2 cellular contexts compared by ENCODE assay signal in the genomic region with DNA sequence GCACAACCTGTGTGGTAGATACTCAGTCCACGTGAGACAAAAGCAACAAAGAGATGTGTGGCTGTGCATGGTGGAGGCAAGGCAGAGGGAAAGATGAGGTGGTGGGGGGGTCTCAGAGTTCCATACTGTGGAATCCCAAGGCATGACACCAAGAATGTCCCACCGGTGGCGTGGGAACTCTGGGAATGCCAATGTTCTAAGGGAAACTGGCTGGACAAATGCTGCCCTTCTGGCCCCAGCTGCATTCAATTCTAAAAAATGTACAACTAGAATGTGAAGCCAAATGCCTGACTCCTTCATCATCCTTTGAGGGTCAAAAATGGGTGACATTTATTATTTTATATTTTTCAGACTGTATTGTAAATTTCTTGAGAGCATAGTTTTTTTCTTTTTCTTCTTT.
TF ChIP-seq lines count a peak whose summit lies in the region.

No MANE protein-coding gene starts in this region.

TF ChIP-seq in liver, 16 proteins besides CTCF, POLR2A, EP300 and RAD21:
- TF ChIP-seq NR2F2 (IDR thresholded peaks at IDR 0.05) = peak; percentile 10
- no peak for TF ChIP-seq YY1 (IDR thresholded peaks at IDR 0.05)

TF ChIP-seq in HepG2, 621 proteins besides CTCF, POLR2A, EP300 and RAD21:
- TF ChIP-seq XRCC5 (optimal IDR thresholded peaks at IDR 0.05; ENCODE audit: low read length) = no peak
- TF ChIP-seq ZNF296 (CRISPR knock-in tag; conservative IDR thresholded peaks at IDR 0.05) = no peak
- TF ChIP-seq HCFC1 (IDR thresholded peaks at IDR 0.05; ENCODE audit: low read depth, low read length) = no peak
- TF ChIP-seq MYNN (CRISPR knock-in tag; IDR thresholded peaks at IDR 0.05; ENCODE audit: low read depth) = no peak
- TF ChIP-seq MED13 (CRISPR knock-in tag; IDR thresholded peaks at IDR 0.05) = no peak
- no peak for TF ChIP-seq KMT2A (CRISPR knock-in tag; IDR thresholded peaks at IDR 0.05)
- no peak for TF ChIP-seq ZNF891 (CRISPR knock-in tag; IDR thresholded peaks at IDR 0.05)
- no peak for TF ChIP-seq ZNF777 (CRISPR knock-in tag; IDR thresholded peaks at IDR 0.05)
- TF ChIP-seq KDM5A (IDR thresholded peaks at IDR 0.05; ENCODE audit: borderline replicate concordance, low read length) = no peak
- no peak for TF ChIP-seq ZFP41 (CRISPR knock-in tag; IDR thresholded peaks at IDR 0.05; ENCODE audit: borderline replicate concordance)
- TF ChIP-seq ZNF34 (CRISPR knock-in tag; IDR thresholded peaks at IDR 0.05; ENCODE audit: borderline replicate concordance) = no peak
- TF ChIP-seq, protein P1, sequence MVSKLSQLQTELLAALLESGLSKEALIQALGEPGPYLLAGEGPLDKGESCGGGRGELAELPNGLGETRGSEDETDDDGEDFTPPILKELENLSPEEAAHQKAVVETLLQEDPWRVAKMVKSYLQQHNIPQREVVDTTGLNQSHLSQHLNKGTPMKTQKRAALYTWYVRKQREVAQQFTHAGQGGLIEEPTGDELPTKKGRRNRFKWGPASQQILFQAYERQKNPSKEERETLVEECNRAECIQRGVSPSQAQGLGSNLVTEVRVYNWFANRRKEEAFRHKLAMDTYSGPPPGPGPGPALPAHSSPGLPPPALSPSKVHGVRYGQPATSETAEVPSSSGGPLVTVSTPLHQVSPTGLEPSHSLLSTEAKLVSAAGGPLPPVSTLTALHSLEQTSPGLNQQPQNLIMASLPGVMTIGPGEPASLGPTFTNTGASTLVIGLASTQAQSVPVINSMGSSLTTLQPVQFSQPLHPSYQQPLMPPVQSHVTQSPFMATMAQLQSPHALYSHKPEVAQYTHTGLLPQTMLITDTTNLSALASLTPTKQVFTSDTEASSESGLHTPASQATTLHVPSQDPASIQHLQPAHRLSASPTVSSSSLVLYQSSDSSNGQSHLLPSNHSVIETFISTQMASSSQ (IDR thresholded peaks at IDR 0.05; ENCODE audit: low read depth) = no peak
- TF ChIP-seq, protein P1 (CRISPR knock-in tag; IDR thresholded peaks at IDR 0.05; ENCODE audit: borderline replicate concordance) = no peak
- TF ChIP-seq, protein P2, sequence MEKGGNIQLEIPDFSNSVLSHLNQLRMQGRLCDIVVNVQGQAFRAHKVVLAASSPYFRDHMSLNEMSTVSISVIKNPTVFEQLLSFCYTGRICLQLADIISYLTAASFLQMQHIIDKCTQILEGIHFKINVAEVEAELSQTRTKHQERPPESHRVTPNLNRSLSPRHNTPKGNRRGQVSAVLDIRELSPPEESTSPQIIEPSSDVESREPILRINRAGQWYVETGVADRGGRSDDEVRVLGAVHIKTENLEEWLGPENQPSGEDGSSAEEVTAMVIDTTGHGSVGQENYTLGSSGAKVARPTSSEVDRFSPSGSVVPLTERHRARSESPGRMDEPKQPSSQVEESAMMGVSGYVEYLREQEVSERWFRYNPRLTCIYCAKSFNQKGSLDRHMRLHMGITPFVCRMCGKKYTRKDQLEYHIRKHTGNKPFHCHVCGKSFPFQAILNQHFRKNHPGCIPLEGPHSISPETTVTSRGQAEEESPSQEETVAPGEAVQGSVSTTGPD (CRISPR knock-in tag; IDR thresholded peaks at IDR 0.05) = no peak
- TF ChIP-seq SUZ12 (IDR thresholded peaks at IDR 0.05; ENCODE audit: low read depth, low read length) = no peak
- TF ChIP-seq, protein P3, sequence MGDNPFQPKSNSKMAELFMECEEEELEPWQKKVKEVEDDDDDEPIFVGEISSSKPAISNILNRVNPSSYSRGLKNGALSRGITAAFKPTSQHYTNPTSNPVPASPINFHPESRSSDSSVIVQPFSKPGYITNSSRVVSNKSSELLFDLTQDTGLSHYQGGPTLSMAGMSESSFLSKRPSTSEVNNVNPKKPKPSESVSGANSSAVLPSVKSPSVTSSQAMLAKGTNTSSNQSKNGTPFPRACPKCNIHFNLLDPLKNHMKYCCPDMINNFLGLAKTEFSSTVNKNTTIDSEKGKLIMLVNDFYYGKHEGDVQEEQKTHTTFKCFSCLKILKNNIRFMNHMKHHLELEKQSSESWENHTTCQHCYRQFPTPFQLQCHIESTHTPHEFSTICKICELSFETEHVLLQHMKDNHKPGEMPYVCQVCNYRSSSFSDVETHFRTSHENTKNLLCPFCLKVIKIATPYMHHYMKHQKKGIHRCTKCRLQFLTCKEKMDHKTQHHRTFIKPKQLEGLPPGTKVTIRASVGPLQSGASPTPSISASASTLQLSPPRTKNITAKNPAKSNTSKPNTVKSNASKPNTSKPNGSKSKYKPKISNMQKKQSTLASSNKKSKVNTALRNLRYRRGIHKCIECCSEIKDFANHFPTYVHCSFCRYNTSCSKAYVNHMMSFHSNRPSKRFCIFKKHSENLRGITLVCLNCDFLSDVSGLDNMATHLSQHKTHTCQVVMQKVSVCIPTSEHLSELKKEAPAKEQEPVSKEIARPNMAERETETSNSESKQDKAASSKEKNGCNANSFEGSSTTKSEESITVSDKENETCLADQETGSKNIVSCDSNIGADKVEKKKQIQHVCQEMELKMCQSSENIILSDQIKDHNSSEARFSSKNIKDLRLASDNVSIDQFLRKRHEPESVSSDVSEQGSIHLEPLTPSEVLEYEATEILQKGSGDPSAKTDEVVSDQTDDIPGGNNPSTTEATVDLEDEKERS (CRISPR knock-in tag; IDR thresholded peaks at IDR 0.05) = no peak
- TF ChIP-seq, protein P4, sequence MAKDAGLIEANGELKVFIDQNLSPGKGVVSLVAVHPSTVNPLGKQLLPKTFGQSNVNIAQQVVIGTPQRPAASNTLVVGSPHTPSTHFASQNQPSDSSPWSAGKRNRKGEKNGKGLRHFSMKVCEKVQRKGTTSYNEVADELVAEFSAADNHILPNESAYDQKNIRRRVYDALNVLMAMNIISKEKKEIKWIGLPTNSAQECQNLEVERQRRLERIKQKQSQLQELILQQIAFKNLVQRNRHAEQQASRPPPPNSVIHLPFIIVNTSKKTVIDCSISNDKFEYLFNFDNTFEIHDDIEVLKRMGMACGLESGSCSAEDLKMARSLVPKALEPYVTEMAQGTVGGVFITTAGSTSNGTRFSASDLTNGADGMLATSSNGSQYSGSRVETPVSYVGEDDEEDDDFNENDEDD (CRISPR knock-in tag; IDR thresholded peaks at IDR 0.05; ENCODE audit: borderline replicate concordance) = no peak
TF ChIP-seq in HepG2: peak in this region for 0.
